Comparison of ENCODE assay signal across 8 cellular contexts in the genomic region with DNA sequence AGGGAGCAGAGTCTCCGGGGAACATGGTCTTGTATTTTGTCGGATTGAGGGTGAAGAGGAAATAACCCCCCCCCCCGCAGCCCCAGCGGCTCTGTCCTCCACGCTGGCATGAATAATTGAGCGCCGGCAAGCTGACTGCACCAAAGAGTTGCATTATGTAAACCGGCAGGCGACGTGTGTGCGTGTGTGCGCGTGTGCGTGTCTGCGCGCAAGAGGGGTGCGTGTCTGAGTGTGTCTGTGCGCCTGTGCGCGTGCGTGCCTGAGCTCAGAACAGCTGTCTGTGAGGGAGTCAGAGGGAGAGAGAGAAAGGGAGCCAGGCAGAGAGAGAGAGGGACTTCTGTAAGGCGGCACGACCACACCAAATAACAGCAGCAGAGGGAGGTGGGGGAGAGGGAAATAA.
A peak's percentile ranks its signal among the peaks of the same experiment; 100 is the strongest.
DNase-seq lines count a peak whose midpoint lies in the region; ATAC-seq and TF ChIP-seq lines count a peak whose summit lies in the region.

No MANE protein-coding gene starts in this region.

- no peaks in the 10 kb centered on the region for H3K36me3 ChIP-seq in CD8-positive, alpha-beta T cell (ENCODE audit: insufficient read depth, low read length)
- H3K36me3 ChIP-seq in endodermal cell (ENCODE audit: control insufficient read depth, insufficient read depth, low read length) (peaks cover 6% of the 10 kb centered on the region), mucosa of rectum (ENCODE audit: control insufficient read depth in 2 of 2, insufficient read depth in 2 of 2, low read length in 2 of 2) (no peaks in the 10 kb centered on the region)

- peak; percentile 88 for ATAC-seq in CD8-positive, alpha-beta T cell

- no peak overlapping the region for H2BK20ac ChIP-seq in H9 (ENCODE audit: low read depth, low read length, poor library complexity, severe bottlenecking)

- no peak overlapping the region for H2BK15ac ChIP-seq in H9 (ENCODE audit: low read depth, low read length)

- H3K27ac ChIP-seq in CD8-positive, alpha-beta T cell (ENCODE audit: low read depth, low read length), result no peak overlapping the region
- H3K27ac ChIP-seq in H9 (ENCODE audit: insufficient read length, low read depth, low read length) (no peak overlapping the region), endodermal cell (ENCODE audit: low read depth, low read length) (peak overlapping the region; percentile 69), mucosa of rectum (ENCODE audit: low read depth in 2 of 2, low read length in 2 of 2) (no peak overlapping the region)

- H3K4ac ChIP-seq in H9 (ENCODE audit: low read depth, low read length), result no peak overlapping the region

- no peak overlapping the region for H2BK12ac ChIP-seq in H9 (ENCODE audit: insufficient read length, low read depth, low read length)

- no peak overlapping the region for H4K8ac ChIP-seq in H9 (replicated peaks; ENCODE audit: insufficient read length, low read depth, low read length)

- H4K5ac ChIP-seq in H9 (ENCODE audit: insufficient read length, low read depth, low read length), result no peak overlapping the region

- no peaks in the 10 kb centered on the region for H3K27me3 ChIP-seq in CD8-positive, alpha-beta T cell (ENCODE audit: insufficient read depth, low read length)
- no peaks in the 10 kb centered on the region for H3K27me3 ChIP-seq in H9 (ENCODE audit: insufficient read depth, low read length)
- H3K27me3 ChIP-seq in endodermal cell (ENCODE audit: control insufficient read depth, insufficient read depth, low read length, poor library complexity, severe bottlenecking), result no peaks in the 10 kb centered on the region
- peaks cover 0 to 5% of the 10 kb centered on the region in 2 donors for H3K27me3 ChIP-seq in mucosa of rectum (ENCODE audit: control insufficient read depth in 2 of 2, insufficient read depth in 2 of 2, low read length in 2 of 2)

- intact Hi-C loops in CD8-positive, alpha-beta T cell (cut with DNase I, micrococcal nuclease), result no loop called here

- peak overlapping the region; percentile 83 for H3K4me3 Mint-ChIP-seq in CD8-positive, alpha-beta T cell
- H3K4me3 Mint-ChIP-seq in H9 (peak overlapping the region; percentile 41 to 65; a peak in 4 of 5 replicates), endodermal cell (peak overlapping the region; percentile 39), type B pancreatic cell (peak overlapping the region; percentile 89)

- no peak overlapping the region for H3K56ac ChIP-seq in H9 (ENCODE audit: insufficient read length, low read depth, low read length)

- H4K20me1 ChIP-seq in H9 (ENCODE audit: control insufficient read depth, insufficient read depth, insufficient read length), result peaks cover 2% of the 10 kb centered on the region

- peak overlapping the region; percentile 41 for H3K4me3 ChIP-seq in CD8-positive, alpha-beta T cell (ENCODE audit: low read depth, low read length)
- H3K4me3 ChIP-seq in endodermal cell (ENCODE audit: low read length), result no peak overlapping the region
- peak overlapping the region; percentile 27 to 50 for H3K4me3 ChIP-seq in mucosa of rectum (ENCODE audit: low read length in 2 of 2)

- H3K79me2 ChIP-seq in H9 (ENCODE audit: insufficient read depth, low read length), result no peaks in the 10 kb centered on the region

- H3K27ac Mint-ChIP-seq in CD8-positive, alpha-beta T cell, result no peak overlapping the region
- peak overlapping the region in 2 of 3 experiments; percentile 59 to 74; a peak in 4 of 7 replicates for H3K27ac Mint-ChIP-seq in H9
- peak overlapping the region; percentile 54 for H3K27ac Mint-ChIP-seq in endodermal cell
- H3K27ac Mint-ChIP-seq in type B pancreatic cell, result peak overlapping the region; percentile 85

- peak overlapping the region; percentile 7 for H3K4me2 ChIP-seq in H9 (ENCODE audit: insufficient read depth, insufficient read length, low read length)

- peak in 2 of 7 experiments; percentile 16 to 68 for DNase-seq in CD8-positive, alpha-beta T cell
- no peak for DNase-seq in H9
- DNase-seq in SHP77 treated with DMSO at 0.1 percent for 48 hours (lab: John Stamatoyannopoulos, UW), result peak; percentile 25
- no peak for DNase-seq in endodermal cell
- DNase-seq in type B pancreatic cell (ENCODE audit: extremely low spot score, unreplicated experiment), result no peak
- DNase-seq in HPDE6-E6E7 (ENCODE audit: extremely low spot score), result no peak
- DNase-seq in iPS-NIHi7 (ENCODE audit: extremely low spot score), result no peak

- no peak overlapping the region for H2AFZ ChIP-seq in H9 (ENCODE audit: low read length)

- H3K9me3 Mint-ChIP-seq in CD8-positive, alpha-beta T cell, result no peaks in the 10 kb centered on the region
- peaks cover 1 to 2% of the 10 kb centered on the region in 2 experiments; a peak in 2 of 5 replicates for H3K9me3 Mint-ChIP-seq in H9
- H3K9me3 Mint-ChIP-seq in endodermal cell, result peaks cover 1% of the 10 kb centered on the region
- no peaks in the 10 kb centered on the region for H3K9me3 Mint-ChIP-seq in type B pancreatic cell

- H3K4me1 ChIP-seq in CD8-positive, alpha-beta T cell (ENCODE audit: insufficient read depth, low read length), result peaks cover 8% of the 10 kb centered on the region
- peaks cover 7% of the 10 kb centered on the region for H3K4me1 ChIP-seq in H9 (ENCODE audit: insufficient read depth, low read length)
- peaks cover 22% of the 10 kb centered on the region for H3K4me1 ChIP-seq in endodermal cell (ENCODE audit: control insufficient read depth, insufficient read depth, low read length)
- H3K4me1 ChIP-seq in mucosa of rectum (ENCODE audit: control insufficient read depth in 2 of 2, insufficient read depth in 2 of 2, low read length in 2 of 2), result peaks cover 0 to 6% of the 10 kb centered on the region in 2 donors

- H3K4me1 Mint-ChIP-seq in CD8-positive, alpha-beta T cell (ENCODE audit: low read depth), result peaks cover 10% of the 10 kb centered on the region
- peaks cover 39 to 55% of the 10 kb centered on the region in 2 experiments for H3K4me1 Mint-ChIP-seq in H9
- peaks cover 29% of the 10 kb centered on the region for H3K4me1 Mint-ChIP-seq in endodermal cell
- H3K4me1 Mint-ChIP-seq in type B pancreatic cell (ENCODE audit: unreplicated experiment), result peaks cover 26% of the 10 kb centered on the region

- no peak overlapping the region for H3K23ac ChIP-seq in H9 (ENCODE audit: insufficient read length, low read depth, low read length)

- H3K18ac ChIP-seq in H9 (ENCODE audit: insufficient read length, low read depth, low read length), result no peak overlapping the region

- CTCF ChIA-PET in CD8-positive, alpha-beta T cell (lab: Charles Lee), result interaction anchor here (0.8 to 1.5 kb wide), 2 partner anchors 14 to 81 kb away, joined by 3 to 4 read pairs; no protein-coding TSS in a partner anchor

- H2BK120ac ChIP-seq in H9 (ENCODE audit: low read depth, low read length, poor library complexity, severe bottlenecking), result no peak overlapping the region

- H3K14ac ChIP-seq in H9 (ENCODE audit: insufficient read depth, low read length), result peak overlapping the region; percentile 6

- H3K27me3 Mint-ChIP-seq in CD8-positive, alpha-beta T cell (ENCODE audit: low read depth), result peaks cover 7% of the 10 kb centered on the region
- H3K27me3 Mint-ChIP-seq in H9 (ENCODE audit: low read depth) (no peaks in the 10 kb centered on the region), endodermal cell (ENCODE audit: insufficient read depth) (peaks cover 1% of the 10 kb centered on the region), type B pancreatic cell (peaks cover 1% of the 10 kb centered on the region)

- no peak overlapping the region for H4K91ac ChIP-seq in H9 (ENCODE audit: insufficient read length, low read depth, low read length)

- no peak overlapping the region for H3K9ac ChIP-seq in H9 (ENCODE audit: extremely low read depth, insufficient read length, low read length)
- H3K9ac ChIP-seq in endodermal cell (ENCODE audit: extremely low read depth, low read length, poor library complexity, severe bottlenecking), result no peak overlapping the region
- no peak overlapping the region for H3K9ac ChIP-seq in mucosa of rectum (ENCODE audit: low read depth in 1 of 2, low read length in 2 of 2)

- H3T11ph ChIP-seq in H9 (ENCODE audit: low read length), result no peak overlapping the region

- H3K23me2 ChIP-seq in H9 (ENCODE audit: insufficient read length, low read depth, low read length, poor library complexity, severe bottlenecking), result no peaks in the 10 kb centered on the region

- POLR2A ChIA-PET in CD8-positive, alpha-beta T cell (lab: Charles Lee), result no interaction called here

- H2AK5ac ChIP-seq in H9 (ENCODE audit: insufficient read length, low read length), result no peak overlapping the region

- no peaks in the 10 kb centered on the region for H3K9me3 ChIP-seq in CD8-positive, alpha-beta T cell (ENCODE audit: low read length)
- no peaks in the 10 kb centered on the region for H3K9me3 ChIP-seq in H9 (ENCODE audit: control insufficient read depth, low read depth, low read length)
- H3K9me3 ChIP-seq in endodermal cell (ENCODE audit: control insufficient read depth, low read length), result no peaks in the 10 kb centered on the region
- H3K9me3 ChIP-seq in mucosa of rectum (ENCODE audit: control insufficient read depth in 2 of 2, low read length in 2 of 2), result no peaks in the 10 kb centered on the region

- no peak for TF ChIP-seq CTCF in CD8-positive, alpha-beta T cell (IDR thresholded peaks at IDR 0.05)
- no peak for TF ChIP-seq CTCF in H9 (conservative IDR thresholded peaks at IDR 0.05)
- TF ChIP-seq CTCF in endodermal cell (conservative IDR thresholded peaks at IDR 0.05), result no peak
- no peak for TF ChIP-seq CTCF in type B pancreatic cell (conservative IDR thresholded peaks at IDR 0.05)

- WGBS in H9 (ENCODE audit: extremely low coverage, insufficient read length, low lambda C conversion rate), result no CpG with 5 or more reads among the region's 23 CpGs
- whole genome bisulfite sequencing in endodermal cell (ENCODE audit: insufficient coverage in 1 of 2, insufficient read length in 1 of 2), 2 experiments, result 79 to 82% methylated on average over 17 to 23 of the region's 23 CpGs

- H2BK5ac ChIP-seq in H9 (ENCODE audit: insufficient read length, low read length), result no peak overlapping the region

- H3K36me3 Mint-ChIP-seq in CD8-positive, alpha-beta T cell, result no peaks in the 10 kb centered on the region
- H3K36me3 Mint-ChIP-seq in H9 (ENCODE audit: insufficient read depth in 1 of 3, low read depth in 3 of 3) (peaks cover 1 to 3% (median 1%) of the 10 kb centered on the region in 3 experiments; a peak in 5 of 7 replicates), endodermal cell (ENCODE audit: low read depth) (peaks cover 1% of the 10 kb centered on the region), type B pancreatic cell (no peaks in the 10 kb centered on the region)

- H3K79me1 ChIP-seq in H9 (ENCODE audit: insufficient read depth, low read depth, low read length, poor library complexity, severe bottlenecking), result no peaks in the 10 kb centered on the region

Comparison
In these comparisons a context has a peak if more than half of its experiments do, and no peak if none do; other contexts are left out.
1. H3K4me3 Mint-ChIP-seq: peak in every context shown above with its lines; median percentile 89 in type B pancreatic cell; 83 in CD8-positive, alpha-beta T cell; 53 in H9; 39 in endodermal cell.